12 cellular contexts compared by ENCODE assay signal in genomic region chr7:51009716-51010496, GRCh38.
DNase-seq lines count a peak whose midpoint lies in the region; ATAC-seq, FAIRE-seq and TF ChIP-seq lines count a peak whose summit lies in the region.
"Had no signal": no experiment of that assay in that cellular context is flagged by ENCODE, and none has a peak within 500 bp of the region (broad histone marks: within the 10 kb centered on the region; RNA-seq: fewer than 3 reads in every experiment).

No MANE protein-coding gene starts in this region.

- peak; percentile 85 for DNase-seq in H54 (ENCODE audit: insufficient read length, low spot score)
- DNase-seq in glomerular visceral epithelial cell (ENCODE audit: extremely low spot score): peak; percentile 88
- no peak for DNase-seq in trophoblast cell
- DNase-seq in HuH-7 (ENCODE audit: low spot score): no peak
- no peak for DNase-seq in GM12891 (ENCODE audit: insufficient read length, low spot score)
- DNase-seq in transverse colon: no peak
- DNase-seq: amniotic stem cell, MV-4-11 had no signal

- no peak overlapping the region for H4K91ac ChIP-seq in trophoblast cell (ENCODE audit: low read depth, low read length)

- no peaks in the 10 kb centered on the region for H3K79me2 ChIP-seq in trophoblast cell (ENCODE audit: control insufficient read depth, insufficient read depth, low read length, poor library complexity)

- intact Hi-C loops in transverse colon (cut with DNase I; ENCODE audit: low total_unique reads): no loop called here

- in situ Hi-C loops in transverse colon (cut with MboI; ENCODE audit: low pct_ligation_motif_present in 1 of 4, low pct_unique_long_range_greater_than_20kb in 1 of 4, low sequenced_read_pairs in 3 of 4): no loop called here

- H3K4me3 ChIP-seq in trophoblast cell (ENCODE audit: low read depth, low read length) (no peak overlapping the region), transverse colon (no peak overlapping the region)
- H3K4me3 ChIP-seq: HAP-1 had no signal

- FAIRE-seq in H54 (lab: Jason Lieb, UNC) (no peak), GM12891 (lab: Jason Lieb, UNC) (no peak)

- H3K4ac ChIP-seq in trophoblast cell (ENCODE audit: low read depth, low read length): no peak overlapping the region

- no peaks in the 10 kb centered on the region for H3K79me1 ChIP-seq in trophoblast cell (ENCODE audit: low read length)

- peak overlapping the region; percentile 39 for H2AFZ ChIP-seq in trophoblast cell (ENCODE audit: insufficient read depth, low read length, poor library complexity)

- H2BK12ac ChIP-seq in trophoblast cell (ENCODE audit: low read length): no peak overlapping the region

- H3K36me3 ChIP-seq in trophoblast cell (ENCODE audit: control insufficient read depth in 1 of 2, insufficient read depth in 2 of 2, low read length in 2 of 2): no peaks in the 10 kb centered on the region
- no peaks in the 10 kb centered on the region for H3K36me3 ChIP-seq in transverse colon
- H3K36me3 ChIP-seq: HAP-1 had no signal

- no peak for TF ChIP-seq EP300 in transverse colon (IDR thresholded peaks at IDR 0.05; ENCODE audit: low read depth)

- H2AK5ac ChIP-seq in trophoblast cell (ENCODE audit: low read length): no peak overlapping the region

- H3K4me1 ChIP-seq in trophoblast cell (ENCODE audit: control insufficient read depth in 1 of 2, insufficient read depth in 2 of 2, low read length in 2 of 2) (peaks cover 10 to 11% of the 10 kb centered on the region in 2 experiments), transverse colon (peaks cover 0 to 3% (median 0%) of the 10 kb centered on the region in 4 donors)
- H3K4me1 ChIP-seq: HAP-1 had no signal

- H3K4me2 ChIP-seq in trophoblast cell (ENCODE audit: low read length): no peak overlapping the region

- no peak overlapping the region for H3K18ac ChIP-seq in trophoblast cell (ENCODE audit: low read length)

- H2BK5ac ChIP-seq in trophoblast cell (ENCODE audit: low read depth, low read length, poor library complexity): no peak overlapping the region

- peaks cover 2% of the 10 kb centered on the region for H3K9me3 ChIP-seq in trophoblast cell (ENCODE audit: insufficient read depth, low read depth, low read length)
- no peaks in the 10 kb centered on the region for H3K9me3 ChIP-seq in transverse colon
- H3K9me3 ChIP-seq: HAP-1 had no signal

- no peak overlapping the region for H4K12ac ChIP-seq in trophoblast cell (ENCODE audit: low read depth, low read length)

- no peak for TF ChIP-seq CTCF in transverse colon (IDR thresholded peaks at IDR 0.05)

- no peak overlapping the region for H2BK120ac ChIP-seq in trophoblast cell (ENCODE audit: insufficient read depth, low read length, poor library complexity)

- H3K27ac ChIP-seq in trophoblast cell (ENCODE audit: low read depth, low read length) (no peak overlapping the region), transverse colon (no peak overlapping the region)

- 0 out of 2 replicates have a peak, but pooled peaks have one; percentile 10 for TF ChIP-seq POLR2A in H54 (IDR thresholded peaks at IDR 0.05; ENCODE audit: low read depth, low read length)
- TF ChIP-seq POLR2A in GM12891 (IDR thresholded peaks at IDR 0.05; ENCODE audit: low read depth, low read length): no peak
- TF ChIP-seq POLR2A in transverse colon (IDR thresholded peaks at IDR 0.05): no peak

- H4K8ac ChIP-seq in trophoblast cell (ENCODE audit: low read depth, low read length): no peak overlapping the region

- no peak overlapping the region for H3K9ac ChIP-seq in trophoblast cell (ENCODE audit: low read length)

- ATAC-seq in SK-N-SH treated with all-trans-retinoic acid at 6 μM for 48 hours (peak; percentile 34), GM19395 (IDR thresholded peaks at IDR 0.05; ENCODE audit: unreplicated experiment) (no peak)
- ATAC-seq: esophagus mucosa had no signal

- H3K27me3 ChIP-seq in trophoblast cell (ENCODE audit: insufficient read depth, low read length): peaks cover 2% of the 10 kb centered on the region
- no peaks in the 10 kb centered on the region for H3K27me3 ChIP-seq in transverse colon

- no peak overlapping the region for H3K23ac ChIP-seq in trophoblast cell (ENCODE audit: low read length)

- no CpG with 5 or more reads among the region's 17 CpGs for WGBS in trophoblast cell (ENCODE audit: extremely low coverage, insufficient coverage, insufficient read length)
- WGBS in transverse colon (ENCODE audit: low coverage in 1 of 2), 2 donors: 64% methylated on average over 16 of the region's 17 CpGs; no CpG with 5 or more reads in 1 of the 2 donors

- H3K14ac ChIP-seq in trophoblast cell (ENCODE audit: low read length): no peak overlapping the region

TF ChIP-seq in SK-N-SH treated with all-trans-retinoic acid at 6 μM for 48 hours, 23 proteins besides CTCF, POLR2A, EP300 and RAD21:
- TF ChIP-seq ZFP3 (CRISPR knock-in tag; IDR thresholded peaks at IDR 0.05) (no peak), ESRRG (CRISPR knock-in tag; IDR thresholded peaks at IDR 0.05) (no peak), PATZ1 (CRISPR knock-in tag; IDR thresholded peaks at IDR 0.05; ENCODE audit: borderline replicate concordance) (no peak)

TF ChIP-seq in GM12891, 5 proteins besides CTCF, POLR2A, EP300 and RAD21:
- no peak for TF ChIP-seq POLR2AphosphoS5 (IDR thresholded peaks at IDR 0.05; ENCODE audit: low read depth, low read length)
- TF ChIP-seq POU2F2 (IDR thresholded peaks at IDR 0.05; ENCODE audit: low read depth, low read length): no peak
- TF ChIP-seq SPI1 (IDR thresholded peaks at IDR 0.05; ENCODE audit: low read depth, low read length): no peak
- TF ChIP-seq TAF1 (IDR thresholded peaks at IDR 0.05; ENCODE audit: low read depth, low read length): no peak
- TF ChIP-seq PAX5 (IDR thresholded peaks at IDR 0.05; ENCODE audit: insufficient read depth, low read length, severe bottlenecking): no peak

Comparison
In these comparisons a context has a peak if more than half of its experiments do, and no peak if none do; other contexts are left out.
1. DNase-seq: peak in H54 (single experiment) and glomerular visceral epithelial cell (single experiment); none in trophoblast cell (0 of 2), HuH-7 (single experiment), GM12891 (single experiment) and transverse colon (single experiment).